In the genomic region with DNA sequence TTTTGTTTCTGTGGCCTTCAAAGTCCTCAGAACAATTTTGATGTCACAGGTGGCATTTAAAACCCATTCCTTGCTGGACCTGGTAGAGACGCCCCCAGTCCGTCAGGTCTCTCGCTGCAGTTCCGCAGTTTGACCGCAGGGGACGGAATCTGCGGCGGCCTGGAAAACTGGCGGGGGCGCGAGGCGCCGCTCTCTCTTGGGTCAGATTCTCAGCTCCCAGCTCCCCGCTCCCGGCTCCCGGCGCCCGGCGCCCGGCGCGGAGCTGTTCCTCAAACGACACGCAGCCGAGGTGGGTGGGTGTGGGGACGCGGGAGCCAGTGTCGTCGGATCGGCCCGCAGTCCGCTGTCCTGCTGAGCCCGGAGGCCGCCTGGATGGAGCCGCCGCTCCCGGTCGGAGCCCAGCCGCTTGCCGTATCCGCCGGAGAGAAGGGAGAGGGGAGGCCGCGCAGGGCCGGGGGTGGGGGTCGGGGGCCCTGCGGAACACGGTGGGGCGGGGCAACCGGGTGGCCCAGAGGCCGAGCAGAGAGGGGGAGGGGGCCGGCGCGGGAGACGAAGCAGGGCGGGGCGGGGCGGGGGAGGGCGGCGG, we compare ENCODE assay signal across 1 cellular context.
A peak's percentile ranks its signal among the peaks of the same experiment; 100 is the strongest.
TF ChIP-seq lines count a peak whose summit lies in the region.

A gene (plus strand): TSS at position 192 of the 586 bp plus-strand sequence. CDS start 181 bp downstream, at position 373.

TF ChIP-seq in HepG2, 621 proteins besides CTCF, POLR2A, EP300 and RAD21 (continued from another document and continues in another):
- TF ChIP-seq, protein P1, sequence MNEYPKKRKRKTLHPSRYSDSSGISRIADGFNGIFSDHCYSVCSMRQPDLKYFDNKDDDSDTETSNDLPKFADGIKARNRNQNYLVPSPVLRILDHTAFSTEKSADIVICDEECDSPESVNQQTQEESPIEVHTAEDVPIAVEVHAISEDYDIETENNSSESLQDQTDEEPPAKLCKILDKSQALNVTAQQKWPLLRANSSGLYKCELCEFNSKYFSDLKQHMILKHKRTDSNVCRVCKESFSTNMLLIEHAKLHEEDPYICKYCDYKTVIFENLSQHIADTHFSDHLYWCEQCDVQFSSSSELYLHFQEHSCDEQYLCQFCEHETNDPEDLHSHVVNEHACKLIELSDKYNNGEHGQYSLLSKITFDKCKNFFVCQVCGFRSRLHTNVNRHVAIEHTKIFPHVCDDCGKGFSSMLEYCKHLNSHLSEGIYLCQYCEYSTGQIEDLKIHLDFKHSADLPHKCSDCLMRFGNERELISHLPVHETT (CRISPR knock-in tag; conservative IDR thresholded peaks at IDR 0.05) = no peak
- TF ChIP-seq ZNF720 (CRISPR knock-in tag; IDR thresholded peaks at IDR 0.05) = no peak
- TF ChIP-seq, protein P2, sequence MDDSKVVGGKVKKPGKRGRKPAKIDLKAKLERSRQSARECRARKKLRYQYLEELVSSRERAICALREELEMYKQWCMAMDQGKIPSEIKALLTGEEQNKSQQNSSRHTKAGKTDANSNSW (CRISPR knock-in tag; IDR thresholded peaks at IDR 0.05; ENCODE audit: borderline replicate concordance) = no peak
- no peak for TF ChIP-seq ZMAT3 (CRISPR knock-in tag; conservative IDR thresholded peaks at IDR 0.05)
- TF ChIP-seq, protein P3, sequence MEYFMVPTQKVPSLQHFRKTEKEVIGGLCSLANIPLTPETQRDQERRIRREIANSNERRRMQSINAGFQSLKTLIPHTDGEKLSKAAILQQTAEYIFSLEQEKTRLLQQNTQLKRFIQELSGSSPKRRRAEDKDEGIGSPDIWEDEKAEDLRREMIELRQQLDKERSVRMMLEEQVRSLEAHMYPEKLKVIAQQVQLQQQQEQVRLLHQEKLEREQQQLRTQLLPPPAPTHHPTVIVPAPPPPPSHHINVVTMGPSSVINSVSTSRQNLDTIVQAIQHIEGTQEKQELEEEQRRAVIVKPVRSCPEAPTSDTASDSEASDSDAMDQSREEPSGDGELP (IDR thresholded peaks at IDR 0.05; ENCODE audit: borderline replicate concordance, low read depth) = no peak
- TF ChIP-seq HHEX (CRISPR knock-in tag; IDR thresholded peaks at IDR 0.05) = no peak
- TF ChIP-seq SAFB2 (CRISPR knock-in tag; IDR thresholded peaks at IDR 0.05; ENCODE audit: borderline replicate concordance, low read depth) = no peak
- peak; percentile 28; the same call in 1 of the 2 replicates for TF ChIP-seq YEATS4 (CRISPR knock-in tag; IDR thresholded peaks at IDR 0.05; ENCODE audit: borderline replicate concordance)
- peak; percentile 12; the same call in 1 of the 2 replicates for TF ChIP-seq ZNF652 (CRISPR knock-in tag; IDR thresholded peaks at IDR 0.05; ENCODE audit: borderline replicate concordance, low read depth)
- TF ChIP-seq ZNF564 (CRISPR knock-in tag; IDR thresholded peaks at IDR 0.05) = no peak
- TF ChIP-seq FOXM1 (CRISPR knock-in tag; IDR thresholded peaks at IDR 0.05) = no peak
- peak; percentile 21; the same call in 1 of the 2 replicates for TF ChIP-seq STAG1 (CRISPR knock-in tag; IDR thresholded peaks at IDR 0.05)
- TF ChIP-seq ESRRA (CRISPR knock-in tag; IDR thresholded peaks at IDR 0.05; ENCODE audit: low read depth) = no peak
- TF ChIP-seq ZFP41 (CRISPR knock-in tag; IDR thresholded peaks at IDR 0.05; ENCODE audit: borderline replicate concordance) = no peak
- TF ChIP-seq KMT2B (CRISPR knock-in tag; IDR thresholded peaks at IDR 0.05) = no peak
- TF ChIP-seq SMC3 (IDR thresholded peaks at IDR 0.05; ENCODE audit: low read length) = peak; percentile 8; the same call in 1 of the 2 replicates
- no peak for TF ChIP-seq NRL (CRISPR knock-in tag; IDR thresholded peaks at IDR 0.05; ENCODE audit: borderline replicate concordance)
- TF ChIP-seq SMARCC2 (IDR thresholded peaks at IDR 0.05) = no peak
- no peak for TF ChIP-seq ZNF432 (CRISPR knock-in tag; IDR thresholded peaks at IDR 0.05; ENCODE audit: borderline replicate concordance)
- TF ChIP-seq PAX8 (CRISPR knock-in tag; IDR thresholded peaks at IDR 0.05; ENCODE audit: borderline replicate concordance) = no peak
- TF ChIP-seq MAZ (IDR thresholded peaks at IDR 0.05; ENCODE audit: borderline replicate concordance, low read depth, low read length) = peak; percentile 51; the same call in 1 of the 2 replicates
- 0 out of 2 replicates have a peak, but pooled peaks have one; percentile 40 for TF ChIP-seq MAZ (CRISPR knock-in tag; IDR thresholded peaks at IDR 0.05; ENCODE audit: low read depth)
- TF ChIP-seq GLI4 (CRISPR knock-in tag; IDR thresholded peaks at IDR 0.05; ENCODE audit: borderline replicate concordance) = no peak
- TF ChIP-seq ZNF550 (CRISPR knock-in tag; IDR thresholded peaks at IDR 0.05; ENCODE audit: borderline replicate concordance) = no peak
- TF ChIP-seq TOE1 (CRISPR knock-in tag; IDR thresholded peaks at IDR 0.05) = no peak
- TF ChIP-seq, protein P4, sequence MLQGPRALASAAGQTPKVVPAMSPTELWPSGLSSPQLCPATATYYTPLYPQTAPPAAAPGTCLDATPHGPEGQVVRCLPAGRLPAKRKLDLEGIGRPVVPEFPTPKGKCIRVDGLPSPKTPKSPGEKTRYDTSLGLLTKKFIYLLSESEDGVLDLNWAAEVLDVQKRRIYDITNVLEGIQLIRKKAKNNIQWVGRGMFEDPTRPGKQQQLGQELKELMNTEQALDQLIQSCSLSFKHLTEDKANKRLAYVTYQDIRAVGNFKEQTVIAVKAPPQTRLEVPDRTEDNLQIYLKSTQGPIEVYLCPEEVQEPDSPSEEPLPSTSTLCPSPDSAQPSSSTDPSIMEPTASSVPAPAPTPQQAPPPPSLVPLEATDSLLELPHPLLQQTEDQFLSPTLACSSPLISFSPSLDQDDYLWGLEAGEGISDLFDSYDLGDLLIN (CRISPR knock-in tag; IDR thresholded peaks at IDR 0.05; ENCODE audit: borderline replicate concordance) = no peak
- TF ChIP-seq, protein P5, sequence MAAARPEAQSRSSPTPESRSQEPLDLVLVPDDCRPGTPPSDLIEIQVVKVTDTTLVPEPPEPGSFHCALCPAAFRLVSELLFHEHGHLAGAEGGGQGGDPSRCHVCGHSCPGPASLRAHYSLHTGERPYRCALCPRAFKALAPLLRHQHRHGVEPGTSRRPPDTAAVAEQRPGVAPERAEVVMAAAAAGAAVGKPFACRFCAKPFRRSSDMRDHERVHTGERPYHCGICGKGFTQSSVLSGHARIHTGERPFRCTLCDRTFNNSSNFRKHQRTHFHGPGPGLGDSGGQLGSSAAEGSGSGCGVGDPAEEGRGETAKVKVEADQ (CRISPR knock-in tag; IDR thresholded peaks at IDR 0.05; ENCODE audit: borderline replicate concordance) = no peak
- TF ChIP-seq MZF1 (CRISPR knock-in tag; IDR thresholded peaks at IDR 0.05; ENCODE audit: borderline replicate concordance) = no peak
- TF ChIP-seq, protein P6, sequence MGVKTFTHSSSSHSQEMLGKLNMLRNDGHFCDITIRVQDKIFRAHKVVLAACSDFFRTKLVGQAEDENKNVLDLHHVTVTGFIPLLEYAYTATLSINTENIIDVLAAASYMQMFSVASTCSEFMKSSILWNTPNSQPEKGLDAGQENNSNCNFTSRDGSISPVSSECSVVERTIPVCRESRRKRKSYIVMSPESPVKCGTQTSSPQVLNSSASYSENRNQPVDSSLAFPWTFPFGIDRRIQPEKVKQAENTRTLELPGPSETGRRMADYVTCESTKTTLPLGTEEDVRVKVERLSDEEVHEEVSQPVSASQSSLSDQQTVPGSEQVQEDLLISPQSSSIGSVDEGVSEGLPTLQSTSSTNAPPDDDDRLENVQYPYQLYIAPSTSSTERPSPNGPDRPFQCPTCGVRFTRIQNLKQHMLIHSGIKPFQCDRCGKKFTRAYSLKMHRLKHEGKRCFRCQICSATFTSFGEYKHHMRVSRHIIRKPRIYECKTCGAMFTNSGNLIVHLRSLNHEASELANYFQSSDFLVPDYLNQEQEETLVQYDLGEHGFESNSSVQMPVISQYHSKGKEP (CRISPR knock-in tag; IDR thresholded peaks at IDR 0.05) = no peak
- TF ChIP-seq EZH2 (conservative IDR thresholded peaks at IDR 0.05; ENCODE audit: low read depth, low read length) = no peak
- TF ChIP-seq, protein P7, sequence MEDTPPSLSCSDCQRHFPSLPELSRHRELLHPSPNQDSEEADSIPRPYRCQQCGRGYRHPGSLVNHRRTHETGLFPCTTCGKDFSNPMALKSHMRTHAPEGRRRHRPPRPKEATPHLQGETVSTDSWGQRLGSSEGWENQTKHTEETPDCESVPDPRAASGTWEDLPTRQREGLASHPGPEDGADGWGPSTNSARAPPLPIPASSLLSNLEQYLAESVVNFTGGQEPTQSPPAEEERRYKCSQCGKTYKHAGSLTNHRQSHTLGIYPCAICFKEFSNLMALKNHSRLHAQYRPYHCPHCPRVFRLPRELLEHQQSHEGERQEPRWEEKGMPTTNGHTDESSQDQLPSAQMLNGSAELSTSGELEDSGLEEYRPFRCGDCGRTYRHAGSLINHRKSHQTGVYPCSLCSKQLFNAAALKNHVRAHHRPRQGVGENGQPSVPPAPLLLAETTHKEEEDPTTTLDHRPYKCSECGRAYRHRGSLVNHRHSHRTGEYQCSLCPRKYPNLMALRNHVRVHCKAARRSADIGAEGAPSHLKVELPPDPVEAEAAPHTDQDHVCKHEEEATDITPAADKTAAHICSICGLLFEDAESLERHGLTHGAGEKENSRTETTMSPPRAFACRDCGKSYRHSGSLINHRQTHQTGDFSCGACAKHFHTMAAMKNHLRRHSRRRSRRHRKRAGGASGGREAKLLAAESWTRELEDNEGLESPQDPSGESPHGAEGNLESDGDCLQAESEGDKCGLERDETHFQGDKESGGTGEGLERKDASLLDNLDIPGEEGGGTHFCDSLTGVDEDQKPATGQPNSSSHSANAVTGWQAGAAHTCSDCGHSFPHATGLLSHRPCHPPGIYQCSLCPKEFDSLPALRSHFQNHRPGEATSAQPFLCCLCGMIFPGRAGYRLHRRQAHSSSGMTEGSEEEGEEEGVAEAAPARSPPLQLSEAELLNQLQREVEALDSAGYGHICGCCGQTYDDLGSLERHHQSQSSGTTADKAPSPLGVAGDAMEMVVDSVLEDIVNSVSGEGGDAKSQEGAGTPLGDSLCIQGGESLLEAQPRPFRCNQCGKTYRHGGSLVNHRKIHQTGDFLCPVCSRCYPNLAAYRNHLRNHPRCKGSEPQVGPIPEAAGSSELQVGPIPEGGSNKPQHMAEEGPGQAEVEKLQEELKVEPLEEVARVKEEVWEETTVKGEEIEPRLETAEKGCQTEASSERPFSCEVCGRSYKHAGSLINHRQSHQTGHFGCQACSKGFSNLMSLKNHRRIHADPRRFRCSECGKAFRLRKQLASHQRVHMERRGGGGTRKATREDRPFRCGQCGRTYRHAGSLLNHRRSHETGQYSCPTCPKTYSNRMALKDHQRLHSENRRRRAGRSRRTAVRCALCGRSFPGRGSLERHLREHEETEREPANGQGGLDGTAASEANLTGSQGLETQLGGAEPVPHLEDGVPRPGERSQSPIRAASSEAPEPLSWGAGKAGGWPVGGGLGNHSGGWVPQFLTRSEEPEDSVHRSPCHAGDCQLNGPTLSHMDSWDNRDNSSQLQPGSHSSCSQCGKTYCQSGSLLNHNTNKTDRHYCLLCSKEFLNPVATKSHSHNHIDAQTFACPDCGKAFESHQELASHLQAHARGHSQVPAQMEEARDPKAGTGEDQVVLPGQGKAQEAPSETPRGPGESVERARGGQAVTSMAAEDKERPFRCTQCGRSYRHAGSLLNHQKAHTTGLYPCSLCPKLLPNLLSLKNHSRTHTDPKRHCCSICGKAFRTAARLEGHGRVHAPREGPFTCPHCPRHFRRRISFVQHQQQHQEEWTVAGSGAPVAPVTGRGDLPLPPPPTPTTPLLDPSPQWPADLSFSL (CRISPR knock-in tag; IDR thresholded peaks at IDR 0.05) = no peak
- TF ChIP-seq ZNF556 (CRISPR knock-in tag; IDR thresholded peaks at IDR 0.05; ENCODE audit: borderline replicate concordance) = no peak; the same call in 1 of the 2 replicates
- no peak for TF ChIP-seq WIZ (CRISPR knock-in tag; IDR thresholded peaks at IDR 0.05)
- TF ChIP-seq ATM (IDR thresholded peaks at IDR 0.05; ENCODE audit: borderline replicate concordance) = no peak
- TF ChIP-seq TCF12 (IDR thresholded peaks at IDR 0.05) = no peak
- TF ChIP-seq TCF12 (CRISPR knock-in tag; IDR thresholded peaks at IDR 0.05) = no peak
- TF ChIP-seq KDM4B (CRISPR knock-in tag; IDR thresholded peaks at IDR 0.05) = no peak
- TF ChIP-seq CHD4 (IDR thresholded peaks at IDR 0.05; ENCODE audit: borderline replicate concordance, low read length) = no peak
- TF ChIP-seq IRF2 (CRISPR knock-in tag; IDR thresholded peaks at IDR 0.05) = no peak
- no peak for TF ChIP-seq MXD4 (CRISPR knock-in tag; IDR thresholded peaks at IDR 0.05)
- no peak for TF ChIP-seq SOX13 (IDR thresholded peaks at IDR 0.05)
- TF ChIP-seq SOX13 (CRISPR knock-in tag; conservative IDR thresholded peaks at IDR 0.05 in 1 of 2, IDR thresholded peaks at IDR 0.05 in 1 of 2) = no peak
- TF ChIP-seq, protein P8, sequence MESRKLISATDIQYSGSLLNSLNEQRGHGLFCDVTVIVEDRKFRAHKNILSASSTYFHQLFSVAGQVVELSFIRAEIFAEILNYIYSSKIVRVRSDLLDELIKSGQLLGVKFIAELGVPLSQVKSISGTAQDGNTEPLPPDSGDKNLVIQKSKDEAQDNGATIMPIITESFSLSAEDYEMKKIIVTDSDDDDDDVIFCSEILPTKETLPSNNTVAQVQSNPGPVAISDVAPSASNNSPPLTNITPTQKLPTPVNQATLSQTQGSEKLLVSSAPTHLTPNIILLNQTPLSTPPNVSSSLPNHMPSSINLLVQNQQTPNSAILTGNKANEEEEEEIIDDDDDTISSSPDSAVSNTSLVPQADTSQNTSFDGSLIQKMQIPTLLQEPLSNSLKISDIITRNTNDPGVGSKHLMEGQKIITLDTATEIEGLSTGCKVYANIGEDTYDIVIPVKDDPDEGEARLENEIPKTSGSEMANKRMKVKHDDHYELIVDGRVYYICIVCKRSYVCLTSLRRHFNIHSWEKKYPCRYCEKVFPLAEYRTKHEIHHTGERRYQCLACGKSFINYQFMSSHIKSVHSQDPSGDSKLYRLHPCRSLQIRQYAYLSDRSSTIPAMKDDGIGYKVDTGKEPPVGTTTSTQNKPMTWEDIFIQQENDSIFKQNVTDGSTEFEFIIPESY (CRISPR knock-in tag; IDR thresholded peaks at IDR 0.05) = no peak
- TF ChIP-seq ZNF10 (CRISPR knock-in tag; IDR thresholded peaks at IDR 0.05; ENCODE audit: borderline replicate concordance, low read depth) = no peak
- no peak for TF ChIP-seq KAT8 (CRISPR knock-in tag; IDR thresholded peaks at IDR 0.05)
- TF ChIP-seq MEF2D (CRISPR knock-in tag; IDR thresholded peaks at IDR 0.05) = no peak
